1 cellular context compared by ENCODE assay signal in the genomic region with DNA sequence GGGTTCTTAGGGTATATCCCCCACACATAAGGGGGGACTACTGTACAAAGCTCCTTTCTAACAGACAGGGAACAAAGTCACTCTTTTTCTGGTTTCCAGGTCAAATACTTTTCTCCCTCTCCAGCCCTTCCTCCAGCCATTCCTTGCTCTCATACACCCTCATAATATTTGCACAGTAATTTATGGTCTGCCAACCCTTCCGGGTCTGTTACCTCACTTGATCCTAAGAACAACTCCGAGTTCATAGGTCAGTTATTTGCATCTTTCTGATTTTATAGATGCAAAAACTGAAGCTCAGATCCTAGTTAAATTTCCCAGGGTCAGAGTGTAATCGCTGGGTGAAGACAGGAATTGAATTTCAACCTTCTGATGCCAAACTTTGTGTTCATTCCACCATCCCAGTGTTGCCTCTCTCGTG.
A peak's percentile ranks its signal among the peaks of the same experiment; 100 is the strongest.
TF ChIP-seq lines count a peak whose summit lies in the region.

No MANE protein-coding gene starts in this region.

TF ChIP-seq in HepG2, 621 proteins besides CTCF, POLR2A, EP300 and RAD21 (continued from another document and continues in another):
- TF ChIP-seq, protein P1, sequence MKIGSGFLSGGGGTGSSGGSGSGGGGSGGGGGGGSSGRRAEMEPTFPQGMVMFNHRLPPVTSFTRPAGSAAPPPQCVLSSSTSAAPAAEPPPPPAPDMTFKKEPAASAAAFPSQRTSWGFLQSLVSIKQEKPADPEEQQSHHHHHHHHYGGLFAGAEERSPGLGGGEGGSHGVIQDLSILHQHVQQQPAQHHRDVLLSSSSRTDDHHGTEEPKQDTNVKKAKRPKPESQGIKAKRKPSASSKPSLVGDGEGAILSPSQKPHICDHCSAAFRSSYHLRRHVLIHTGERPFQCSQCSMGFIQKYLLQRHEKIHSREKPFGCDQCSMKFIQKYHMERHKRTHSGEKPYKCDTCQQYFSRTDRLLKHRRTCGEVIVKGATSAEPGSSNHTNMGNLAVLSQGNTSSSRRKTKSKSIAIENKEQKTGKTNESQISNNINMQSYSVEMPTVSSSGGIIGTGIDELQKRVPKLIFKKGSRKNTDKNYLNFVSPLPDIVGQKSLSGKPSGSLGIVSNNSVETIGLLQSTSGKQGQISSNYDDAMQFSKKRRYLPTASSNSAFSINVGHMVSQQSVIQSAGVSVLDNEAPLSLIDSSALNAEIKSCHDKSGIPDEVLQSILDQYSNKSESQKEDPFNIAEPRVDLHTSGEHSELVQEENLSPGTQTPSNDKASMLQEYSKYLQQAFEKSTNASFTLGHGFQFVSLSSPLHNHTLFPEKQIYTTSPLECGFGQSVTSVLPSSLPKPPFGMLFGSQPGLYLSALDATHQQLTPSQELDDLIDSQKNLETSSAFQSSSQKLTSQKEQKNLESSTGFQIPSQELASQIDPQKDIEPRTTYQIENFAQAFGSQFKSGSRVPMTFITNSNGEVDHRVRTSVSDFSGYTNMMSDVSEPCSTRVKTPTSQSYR (CRISPR knock-in tag; IDR thresholded peaks at IDR 0.05; ENCODE audit: borderline replicate concordance) = peak; percentile 73; the same call in 1 of the 2 replicates
- TF ChIP-seq, protein P2, sequence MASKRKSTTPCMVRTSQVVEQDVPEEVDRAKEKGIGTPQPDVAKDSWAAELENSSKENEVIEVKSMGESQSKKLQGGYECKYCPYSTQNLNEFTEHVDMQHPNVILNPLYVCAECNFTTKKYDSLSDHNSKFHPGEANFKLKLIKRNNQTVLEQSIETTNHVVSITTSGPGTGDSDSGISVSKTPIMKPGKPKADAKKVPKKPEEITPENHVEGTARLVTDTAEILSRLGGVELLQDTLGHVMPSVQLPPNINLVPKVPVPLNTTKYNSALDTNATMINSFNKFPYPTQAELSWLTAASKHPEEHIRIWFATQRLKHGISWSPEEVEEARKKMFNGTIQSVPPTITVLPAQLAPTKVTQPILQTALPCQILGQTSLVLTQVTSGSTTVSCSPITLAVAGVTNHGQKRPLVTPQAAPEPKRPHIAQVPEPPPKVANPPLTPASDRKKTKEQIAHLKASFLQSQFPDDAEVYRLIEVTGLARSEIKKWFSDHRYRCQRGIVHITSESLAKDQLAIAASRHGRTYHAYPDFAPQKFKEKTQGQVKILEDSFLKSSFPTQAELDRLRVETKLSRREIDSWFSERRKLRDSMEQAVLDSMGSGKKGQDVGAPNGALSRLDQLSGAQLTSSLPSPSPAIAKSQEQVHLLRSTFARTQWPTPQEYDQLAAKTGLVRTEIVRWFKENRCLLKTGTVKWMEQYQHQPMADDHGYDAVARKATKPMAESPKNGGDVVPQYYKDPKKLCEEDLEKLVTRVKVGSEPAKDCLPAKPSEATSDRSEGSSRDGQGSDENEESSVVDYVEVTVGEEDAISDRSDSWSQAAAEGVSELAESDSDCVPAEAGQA (IDR thresholded peaks at IDR 0.05; ENCODE audit: low read depth) = no peak
- TF ChIP-seq, protein P2 (CRISPR knock-in tag; IDR thresholded peaks at IDR 0.05; ENCODE audit: borderline replicate concordance) = no peak
- no peak for TF ChIP-seq AGO2 (optimal IDR thresholded peaks at IDR 0.05; ENCODE audit: low read depth, low read length)
- TF ChIP-seq, protein P3, sequence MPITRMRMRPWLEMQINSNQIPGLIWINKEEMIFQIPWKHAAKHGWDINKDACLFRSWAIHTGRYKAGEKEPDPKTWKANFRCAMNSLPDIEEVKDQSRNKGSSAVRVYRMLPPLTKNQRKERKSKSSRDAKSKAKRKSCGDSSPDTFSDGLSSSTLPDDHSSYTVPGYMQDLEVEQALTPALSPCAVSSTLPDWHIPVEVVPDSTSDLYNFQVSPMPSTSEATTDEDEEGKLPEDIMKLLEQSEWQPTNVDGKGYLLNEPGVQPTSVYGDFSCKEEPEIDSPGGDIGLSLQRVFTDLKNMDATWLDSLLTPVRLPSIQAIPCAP (CRISPR knock-in tag; IDR thresholded peaks at IDR 0.05; ENCODE audit: low read depth) = no peak
- no peak for TF ChIP-seq RFXANK (CRISPR knock-in tag; IDR thresholded peaks at IDR 0.05)
- TF ChIP-seq JDP2 (CRISPR knock-in tag; IDR thresholded peaks at IDR 0.05; ENCODE audit: borderline replicate concordance) = no peak
- TF ChIP-seq TBX3 (IDR thresholded peaks at IDR 0.05; ENCODE audit: borderline replicate concordance) = no peak
- TF ChIP-seq, protein P4, sequence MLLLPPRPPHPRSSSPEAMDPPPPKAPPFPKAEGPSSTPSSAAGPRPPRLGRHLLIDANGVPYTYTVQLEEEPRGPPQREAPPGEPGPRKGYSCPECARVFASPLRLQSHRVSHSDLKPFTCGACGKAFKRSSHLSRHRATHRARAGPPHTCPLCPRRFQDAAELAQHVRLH (CRISPR knock-in tag; IDR thresholded peaks at IDR 0.05; ENCODE audit: borderline replicate concordance, low read depth) = peak; percentile 50; the same call in 1 of the 2 replicates
- 0 out of 2 replicates have a peak, but pooled peaks have one; percentile 21 for TF ChIP-seq ZBTB7B (CRISPR knock-in tag; IDR thresholded peaks at IDR 0.05)
- 0 out of 2 replicates have a peak, but pooled peaks have one; percentile 30 for TF ChIP-seq HHEX (CRISPR knock-in tag; IDR thresholded peaks at IDR 0.05)
- no peak for TF ChIP-seq JUND (CRISPR knock-in tag; IDR thresholded peaks at IDR 0.05)
- no peak for TF ChIP-seq CREB1 (IDR thresholded peaks at IDR 0.05)
- TF ChIP-seq CREB1 (CRISPR knock-in tag; IDR thresholded peaks at IDR 0.05) = peak; percentile 21; the same call in 1 of the 2 replicates
- no peak for TF ChIP-seq ZNF749 (CRISPR knock-in tag; IDR thresholded peaks at IDR 0.05; ENCODE audit: borderline replicate concordance)
- TF ChIP-seq ZFP90 (CRISPR knock-in tag; IDR thresholded peaks at IDR 0.05; ENCODE audit: borderline replicate concordance) = no peak
- TF ChIP-seq ZNF615 (CRISPR knock-in tag; IDR thresholded peaks at IDR 0.05; ENCODE audit: borderline replicate concordance) = no peak
- TF ChIP-seq MAFG (CRISPR knock-in tag; IDR thresholded peaks at IDR 0.05) = no peak
- TF ChIP-seq ZNF530 (CRISPR knock-in tag; IDR thresholded peaks at IDR 0.05; ENCODE audit: low read depth) = no peak
- TF ChIP-seq SMYD3 (CRISPR knock-in tag; IDR thresholded peaks at IDR 0.05) = no peak
- TF ChIP-seq FOXK2 (IDR thresholded peaks at IDR 0.05) = no peak
- TF ChIP-seq ZBTB8A (CRISPR knock-in tag; IDR thresholded peaks at IDR 0.05; ENCODE audit: borderline replicate concordance, low read depth) = no peak
- no peak for TF ChIP-seq ZFP82 (CRISPR knock-in tag; IDR thresholded peaks at IDR 0.05; ENCODE audit: borderline replicate concordance)
- TF ChIP-seq PPARG (CRISPR knock-in tag; conservative IDR thresholded peaks at IDR 0.05) = peak; percentile 55
- TF ChIP-seq ADNP (CRISPR knock-in tag; IDR thresholded peaks at IDR 0.05) = no peak
- TF ChIP-seq GLI4 (CRISPR knock-in tag; IDR thresholded peaks at IDR 0.05; ENCODE audit: borderline replicate concordance) = no peak
- TF ChIP-seq ZNF644 (CRISPR knock-in tag; IDR thresholded peaks at IDR 0.05; ENCODE audit: low read depth) = 0 out of 2 replicates have a peak, but pooled peaks have one; percentile 13
- peak; percentile 75 for TF ChIP-seq HDAC2 (CRISPR knock-in tag; IDR thresholded peaks at IDR 0.05)
- TF ChIP-seq PHF8 (CRISPR knock-in tag; IDR thresholded peaks at IDR 0.05) = no peak
- TF ChIP-seq, protein P5, sequence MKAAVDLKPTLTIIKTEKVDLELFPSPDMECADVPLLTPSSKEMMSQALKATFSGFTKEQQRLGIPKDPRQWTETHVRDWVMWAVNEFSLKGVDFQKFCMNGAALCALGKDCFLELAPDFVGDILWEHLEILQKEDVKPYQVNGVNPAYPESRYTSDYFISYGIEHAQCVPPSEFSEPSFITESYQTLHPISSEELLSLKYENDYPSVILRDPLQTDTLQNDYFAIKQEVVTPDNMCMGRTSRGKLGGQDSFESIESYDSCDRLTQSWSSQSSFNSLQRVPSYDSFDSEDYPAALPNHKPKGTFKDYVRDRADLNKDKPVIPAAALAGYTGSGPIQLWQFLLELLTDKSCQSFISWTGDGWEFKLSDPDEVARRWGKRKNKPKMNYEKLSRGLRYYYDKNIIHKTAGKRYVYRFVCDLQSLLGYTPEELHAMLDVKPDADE (CRISPR knock-in tag; IDR thresholded peaks at IDR 0.05) = no peak
- no peak for TF ChIP-seq EHMT2 (IDR thresholded peaks at IDR 0.05; ENCODE audit: borderline replicate concordance, low read depth, low read length)
- TF ChIP-seq MIER2 (CRISPR knock-in tag; IDR thresholded peaks at IDR 0.05) = no peak
- TF ChIP-seq ZNF670 (CRISPR knock-in tag; IDR thresholded peaks at IDR 0.05; ENCODE audit: borderline replicate concordance) = no peak
- TF ChIP-seq, protein P6, sequence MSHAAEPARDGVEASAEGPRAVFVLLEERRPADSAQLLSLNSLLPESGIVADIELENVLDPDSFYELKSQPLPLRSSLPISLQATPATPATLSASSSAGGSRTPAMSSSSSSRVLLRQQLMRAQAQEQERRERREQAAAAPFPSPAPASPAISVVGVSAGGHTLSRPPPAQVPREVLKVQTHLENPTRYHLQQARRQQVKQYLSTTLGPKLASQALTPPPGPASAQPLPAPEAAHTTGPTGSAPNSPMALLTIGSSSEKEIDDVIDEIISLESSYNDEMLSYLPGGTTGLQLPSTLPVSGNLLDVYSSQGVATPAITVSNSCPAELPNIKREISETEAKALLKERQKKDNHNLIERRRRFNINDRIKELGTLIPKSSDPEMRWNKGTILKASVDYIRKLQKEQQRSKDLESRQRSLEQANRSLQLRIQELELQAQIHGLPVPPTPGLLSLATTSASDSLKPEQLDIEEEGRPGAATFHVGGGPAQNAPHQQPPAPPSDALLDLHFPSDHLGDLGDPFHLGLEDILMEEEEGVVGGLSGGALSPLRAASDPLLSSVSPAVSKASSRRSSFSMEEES (CRISPR knock-in tag; IDR thresholded peaks at IDR 0.05) = no peak
- TF ChIP-seq NFE2L1 (CRISPR knock-in tag; IDR thresholded peaks at IDR 0.05; ENCODE audit: borderline replicate concordance) = no peak
- no peak for TF ChIP-seq ZSCAN12 (CRISPR knock-in tag; IDR thresholded peaks at IDR 0.05)
- no peak for TF ChIP-seq FOXA1 (IDR thresholded peaks at IDR 0.05)
- TF ChIP-seq FOXA1 (CRISPR knock-in tag; IDR thresholded peaks at IDR 0.05) = peak; percentile 66
- TF ChIP-seq, protein P7, sequence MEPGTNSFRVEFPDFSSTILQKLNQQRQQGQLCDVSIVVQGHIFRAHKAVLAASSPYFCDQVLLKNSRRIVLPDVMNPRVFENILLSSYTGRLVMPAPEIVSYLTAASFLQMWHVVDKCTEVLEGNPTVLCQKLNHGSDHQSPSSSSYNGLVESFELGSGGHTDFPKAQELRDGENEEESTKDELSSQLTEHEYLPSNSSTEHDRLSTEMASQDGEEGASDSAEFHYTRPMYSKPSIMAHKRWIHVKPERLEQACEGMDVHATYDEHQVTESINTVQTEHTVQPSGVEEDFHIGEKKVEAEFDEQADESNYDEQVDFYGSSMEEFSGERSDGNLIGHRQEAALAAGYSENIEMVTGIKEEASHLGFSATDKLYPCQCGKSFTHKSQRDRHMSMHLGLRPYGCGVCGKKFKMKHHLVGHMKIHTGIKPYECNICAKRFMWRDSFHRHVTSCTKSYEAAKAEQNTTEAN (CRISPR knock-in tag; conservative IDR thresholded peaks at IDR 0.05) = no peak; the same call in 1 of the 2 replicates
- TF ChIP-seq ZNF333 (CRISPR knock-in tag; IDR thresholded peaks at IDR 0.05; ENCODE audit: borderline replicate concordance) = no peak
- TF ChIP-seq HNRNPUL1 (IDR thresholded peaks at IDR 0.05; ENCODE audit: low read depth, low read length) = no peak
- peak; percentile 51 for TF ChIP-seq SKI (IDR thresholded peaks at IDR 0.05; ENCODE audit: partially characterized antibody)
- TF ChIP-seq, protein P8, sequence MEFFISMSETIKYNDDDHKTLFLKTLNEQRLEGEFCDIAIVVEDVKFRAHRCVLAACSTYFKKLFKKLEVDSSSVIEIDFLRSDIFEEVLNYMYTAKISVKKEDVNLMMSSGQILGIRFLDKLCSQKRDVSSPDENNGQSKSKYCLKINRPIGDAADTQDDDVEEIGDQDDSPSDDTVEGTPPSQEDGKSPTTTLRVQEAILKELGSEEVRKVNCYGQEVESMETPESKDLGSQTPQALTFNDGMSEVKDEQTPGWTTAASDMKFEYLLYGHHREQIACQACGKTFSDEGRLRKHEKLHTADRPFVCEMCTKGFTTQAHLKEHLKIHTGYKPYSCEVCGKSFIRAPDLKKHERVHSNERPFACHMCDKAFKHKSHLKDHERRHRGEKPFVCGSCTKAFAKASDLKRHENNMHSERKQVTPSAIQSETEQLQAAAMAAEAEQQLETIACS (CRISPR knock-in tag; IDR thresholded peaks at IDR 0.05) = no peak
- TF ChIP-seq BRD4 (CRISPR knock-in tag; IDR thresholded peaks at IDR 0.05) = no peak
- no peak for TF ChIP-seq FOXJ3 (CRISPR knock-in tag; IDR thresholded peaks at IDR 0.05; ENCODE audit: borderline replicate concordance)
- TF ChIP-seq, protein P9, sequence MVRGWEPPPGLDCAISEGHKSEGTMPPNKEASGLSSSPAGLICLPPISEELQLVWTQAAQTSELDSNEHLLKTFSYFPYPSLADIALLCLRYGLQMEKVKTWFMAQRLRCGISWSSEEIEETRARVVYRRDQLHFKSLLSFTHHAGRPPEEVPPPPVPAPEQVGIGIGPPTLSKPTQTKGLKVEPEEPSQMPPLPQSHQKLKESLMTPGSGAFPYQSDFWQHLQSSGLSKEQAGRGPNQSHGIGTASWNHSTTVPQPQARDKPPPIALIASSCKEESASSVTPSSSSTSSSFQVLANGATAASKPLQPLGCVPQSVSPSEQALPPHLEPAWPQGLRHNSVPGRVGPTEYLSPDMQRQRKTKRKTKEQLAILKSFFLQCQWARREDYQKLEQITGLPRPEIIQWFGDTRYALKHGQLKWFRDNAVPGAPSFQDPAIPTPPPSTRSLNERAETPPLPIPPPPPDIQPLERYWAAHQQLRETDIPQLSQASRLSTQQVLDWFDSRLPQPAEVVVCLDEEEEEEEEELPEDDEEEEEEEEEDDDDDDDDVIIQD (CRISPR knock-in tag; IDR thresholded peaks at IDR 0.05; ENCODE audit: low read depth) = 0 out of 2 replicates have a peak, but pooled peaks have one; percentile 57
